33 cellular contexts compared by ENCODE assay signal in the genomic region with DNA sequence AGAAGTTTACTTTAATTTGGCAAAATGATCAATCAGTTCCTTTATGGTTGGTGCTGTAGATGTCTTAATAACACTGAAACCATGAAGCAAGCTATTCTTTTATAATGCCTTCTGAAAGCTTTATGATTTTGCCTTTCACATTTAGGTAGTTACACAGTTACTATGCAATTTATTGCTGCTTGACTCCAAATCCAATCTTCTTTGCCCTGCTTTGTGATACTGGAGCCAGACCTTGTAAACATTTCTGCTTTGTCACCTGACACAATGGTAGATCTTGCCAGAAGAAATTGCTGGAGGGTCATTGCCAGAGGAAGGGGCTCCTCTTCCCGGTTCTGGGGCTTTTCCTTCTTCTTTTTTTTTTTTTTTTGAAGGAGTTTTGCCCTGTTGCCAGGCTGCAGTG. TPM values are rescaled to one million over a fixed set of nuclear protein-coding genes. Genes with fewer than 3 reads are reported as not detected.
"Had no signal": no experiment of that assay in that cellular context is flagged by ENCODE, and none has a peak within 500 bp of the region (broad histone marks: within the 10 kb centered on the region; RNA-seq: fewer than 3 reads in every experiment).

No MANE protein-coding gene starts in this region.

- FAIRE-seq: urothelium cell line had no signal

- H3K27ac Mint-ChIP-seq: mesothelial cell of epicardium; naive thymus-derived CD4-positive, alpha-beta T cell; natural killer cell treated with Interleukin-12 subunit alpha and Interleukin-12 subunit beta and Interleukin-15 and Interleukin-18, amount 100 ng/mL, for 72 hours; stimulated activated naive B cell treated with anti-CD40 and anti-IgM and Interleukin-4, amounts not matched to agents 10 μg/mL and 1 μg/mL and 100 μg/mL, for 72 hours had no signal

- H3K9ac ChIP-seq: parathyroid adenoma had no signal

- H3K79me2 ChIP-seq: parathyroid adenoma had no signal

- H3K27me3 ChIP-seq: neutrophil, right atrium auricular region, right lobe of liver, stomach, testis, tibial artery had no signal

- H3K36me3 Mint-ChIP-seq: mesothelial cell of epicardium; natural killer cell treated with Interleukin-12 subunit alpha and Interleukin-12 subunit beta and Interleukin-15 and Interleukin-18, amount 100 ng/mL, for 72 hours; stimulated activated naive B cell treated with anti-CD40 and anti-IgM and Interleukin-4, amounts not matched to agents 10 μg/mL and 1 μg/mL and 100 μg/mL, for 72 hours had no signal

- H3K9me3 Mint-ChIP-seq: mesothelial cell of epicardium; naive thymus-derived CD4-positive, alpha-beta T cell; natural killer cell treated with Interleukin-12 subunit alpha and Interleukin-12 subunit beta and Interleukin-15 and Interleukin-18, amount 100 ng/mL, for 72 hours; neural crest cell; stimulated activated naive B cell treated with anti-CD40 and anti-IgM and Interleukin-4, amounts not matched to agents 10 μg/mL and 1 μg/mL and 100 μg/mL, for 72 hours had no signal

- H3K4me3 ChIP-seq: heart left ventricle, left ventricle myocardium inferior, lung, psoas muscle, right atrium auricular region, right lobe of liver, stomach, testis, tibial artery, upper lobe of right lung had no signal

- H3K9me3 ChIP-seq: heart left ventricle, left ventricle myocardium inferior, neutrophil, psoas muscle, right atrium auricular region, right lobe of liver, stomach, testis, tibial artery, upper lobe of right lung had no signal

- H3K36me3 ChIP-seq: heart left ventricle, left ventricle myocardium inferior, neutrophil, right atrium auricular region, right lobe of liver, stomach, tibial artery, upper lobe of right lung had no signal

- DNase-seq: heart left ventricle; left cardiac atrium; left ventricle myocardium inferior; mesendoderm; naive thymus-derived CD4-positive, alpha-beta T cell; occipital lobe; psoas muscle; right lobe of liver; stimulated activated CD4-positive, alpha-beta T cell treated with anti-CD3 and anti-CD28 coated beads, Interleukin-12 subunit alpha, Interleukin-12 subunit beta, amount 100 ng/mL, for 4 hours; stimulated activated CD4-positive, alpha-beta T cell treated with anti-CD3 and anti-CD28 coated beads, Interleukin-15, amount 100 ng/mL, for 24 hours; stimulated activated CD4-positive, alpha-beta T cell treated with anti-CD3 and anti-CD28 coated beads, Interleukin-2, amount 100 ng/mL, for 24 hours; stimulated activated CD4-positive, alpha-beta T cell treated with anti-CD3 and anti-CD28 coated beads, Interleukin-4, amount 100 ng/mL, for 1 hour; stimulated activated naive B cell treated with anti-CD40 and anti-IgM and Interleukin-4, amounts not matched to agents 10 μg/mL and 1 μg/mL and 100 μg/mL, for 72 hours; stimulated activated naive CD8-positive, alpha-beta T cell treated with anti-CD3 and anti-CD28 coated beads, Interleukin-15, Interleukin-2, amounts not matched to agents 100 U/mL and 50 U/mL, for 24 hours; stomach; testis; tibial artery; trophoblast cell; upper lobe of right lung had no signal

- H3K4me3 Mint-ChIP-seq: mesothelial cell of epicardium; naive thymus-derived CD4-positive, alpha-beta T cell; natural killer cell treated with Interleukin-12 subunit alpha and Interleukin-12 subunit beta and Interleukin-15 and Interleukin-18, amount 100 ng/mL, for 72 hours; neural crest cell; stimulated activated naive B cell treated with anti-CD40 and anti-IgM and Interleukin-4, amounts not matched to agents 10 μg/mL and 1 μg/mL and 100 μg/mL, for 72 hours had no signal

- H2AFZ ChIP-seq: parathyroid adenoma had no signal

- H3K27ac ChIP-seq: heart left ventricle, left ventricle myocardium inferior, neutrophil, parathyroid adenoma, psoas muscle, right atrium auricular region, right lobe of liver, stomach, testis, tibial artery, upper lobe of right lung had no signal

- H3K4me1 ChIP-seq: heart left ventricle, left ventricle myocardium inferior, parathyroid adenoma, psoas muscle, right atrium auricular region, right lobe of liver, testis had no signal

RNA-seq across cellular contexts. Expression of a gene that starts 40.5 kb away (rescaled TPM):
- total RNA-seq: heart left ventricle; kidney epithelial cell; left cardiac atrium; left ventricle myocardium inferior; lower leg skin; mesothelial cell of epicardium; mononuclear cell; myocyte; naive thymus-derived CD4-positive, alpha-beta T cell; natural killer cell treated with Interleukin-12 subunit alpha and Interleukin-12 subunit beta and Interleukin-15 and Interleukin-18, amount 100 ng/mL, for 72 hours; neural crest cell; osteocyte; psoas muscle; renal cortical epithelial cell; right atrium auricular region; right lobe of liver; stomach had no signal
- polyA plus RNA-seq: heart left ventricle; naive thymus-derived CD4-positive, alpha-beta T cell; psoas muscle had no signal

RNA-seq across cellular contexts. Expression of a gene that starts 46.8 kb away (rescaled TPM):
- total RNA-seq: mononuclear cell had no signal
